ENCODE assay signal across 35 cellular contexts in the genomic region with DNA sequence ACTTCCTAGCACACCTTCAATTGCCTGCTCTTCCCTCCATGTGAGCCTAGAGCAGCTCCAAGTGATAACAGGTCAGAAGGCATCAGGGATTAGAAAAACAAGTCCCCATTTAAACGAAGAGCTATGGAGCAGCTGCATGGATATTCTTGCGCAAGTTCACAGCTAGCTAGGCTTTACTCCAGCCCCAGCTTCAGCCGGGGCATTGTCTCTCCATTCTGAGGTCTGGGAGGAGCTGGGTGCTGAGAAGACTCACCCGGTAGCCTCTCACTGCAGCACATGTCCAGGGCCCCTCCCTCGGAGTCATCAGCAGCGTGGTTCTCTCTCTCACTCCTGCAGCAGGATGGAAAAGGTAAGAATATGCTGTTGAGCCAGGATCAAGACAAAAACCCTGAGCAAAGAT. TPM values are rescaled to one million over a fixed set of nuclear protein-coding genes. Genes with fewer than 3 reads are reported as not detected.
DNase-seq lines count a peak whose midpoint lies in the region; ATAC-seq and TF ChIP-seq lines count a peak whose summit lies in the region.
"Had no signal": no experiment of that assay in that cellular context is flagged by ENCODE, and none has a peak within 500 bp of the region (broad histone marks: within the 10 kb centered on the region; RNA-seq: fewer than 3 reads in every experiment).

No MANE protein-coding gene starts in this region.

- peak overlapping the region; percentile 68 for H3K27ac Mint-ChIP-seq in stimulated activated naive B cell treated with anti-CD40 and anti-IgM and Interleukin-4, amounts not matched to agents 10 μg/mL and 1 μg/mL and 100 μg/mL, for 72 hours
- H3K27ac Mint-ChIP-seq in stimulated activated naive CD8-positive, alpha-beta T cell treated with anti-CD3 and anti-CD28 coated beads, Interleukin-15, amount 100 ng/mL, for 72 hours, result peak overlapping the region in 1 of 2 donors; percentile 45
- H3K27ac Mint-ChIP-seq: activated CD8-positive, alpha-beta T cell treated with anti-CD3 and anti-CD28 coated beads for 36 hours; activated naive CD4-positive, alpha-beta T cell treated with anti-CD3 and anti-CD28 coated beads, Interleukin-2, amount 50 U/mL, for 72 hours; natural killer cell had no signal

- no peaks in the 10 kb centered on the region for H3K9me3 Mint-ChIP-seq in stimulated activated naive B cell treated with anti-CD40 and anti-IgM and Interleukin-4, amounts not matched to agents 10 μg/mL and 1 μg/mL and 100 μg/mL, for 72 hours
- H3K9me3 Mint-ChIP-seq in stimulated activated naive CD8-positive, alpha-beta T cell treated with anti-CD3 and anti-CD28 coated beads, Interleukin-15, amount 100 ng/mL, for 72 hours, result no peaks in the 10 kb centered on the region
- H3K9me3 Mint-ChIP-seq: activated CD8-positive, alpha-beta T cell treated with anti-CD3 and anti-CD28 coated beads for 36 hours; activated naive CD4-positive, alpha-beta T cell treated with anti-CD3 and anti-CD28 coated beads, Interleukin-2, amount 50 U/mL, for 72 hours; natural killer cell had no signal

- peak; percentile 2 for DNase-seq in NCI-H2107 treated with DMSO at 0.1 percent for 48 hours (lab: John Stamatoyannopoulos, UW; ENCODE audit: unreplicated experiment)
- DNase-seq in NCI-H2107 (lab: John Stamatoyannopoulos, UW), result no peak
- DNase-seq in SK-MEL-5 (ENCODE audit: low read depth, low spot score), result peak; percentile 5
- peak; percentile 66 for DNase-seq in fibroblast of pulmonary artery (ENCODE audit: low read depth)
- DNase-seq in stimulated activated naive B cell treated with anti-CD40 and anti-IgM and Interleukin-4, amounts not matched to agents 10 μg/mL and 1 μg/mL and 100 μg/mL, for 72 hours, result no peak
- DNase-seq in activated gamma-delta T cell treated with Interleukin-2 at 50 U/mL for 16 hours, result no peak
- DNase-seq in AML-193 (lab: John Stamatoyannopoulos, UW), result no peak
- no peak for DNase-seq in stimulated activated naive CD8-positive, alpha-beta T cell treated with anti-CD3 and anti-CD28 coated beads, Interleukin-15, amount 100 ng/mL, for 72 hours
- DNase-seq: 8988T; activated CD4-positive, alpha-beta T cell treated with anti-CD3 and anti-CD28 coated beads for 1 hour; activated CD8-positive, alpha-beta memory T cell treated with anti-CD3 and anti-CD28 coated beads, Interleukin-2, amount 50 U/mL, for 48 hours; activated CD8-positive, alpha-beta T cell treated with anti-CD3 and anti-CD28 coated beads for 36 hours; anterior cingulate cortex; DMS79 treated with DMSO at 0.1 percent for 48 hours; foreskin keratinocyte; GDM1; heart left ventricle; natural killer cell; NCI-H1105 treated with DMSO at 0.1 percent for 48 hours; NCI-H1930; NCI-H524 treated with DMSO at 0.1 percent for 48 hours; NK-92 treated with Interleukin-12 subunit alpha and Interleukin-12 subunit beta, amount 100 ng/mL, for 24 hours; occipital lobe; PC-9; stimulated activated CD4-positive, alpha-beta T cell treated with anti-CD3 and anti-CD28 coated beads, Interleukin-4, amount 100 ng/mL, for 24 hours; substantia nigra; trophoblast cell had no signal

- in situ Hi-C loops in SK-MEL-5 (cut with HindIII; ENCODE audit: low pct_unique_long_range_greater_than_20kb, low sequenced_read_pairs), result no loop called here

- ATAC-seq in stimulated activated naive B cell treated with anti-CD40 and anti-IgM and Interleukin-4, amounts not matched to agents 10 μg/mL and 1 μg/mL and 100 μg/mL, for 72 hours (replicated peaks), result no peak
- no peak for ATAC-seq in stimulated activated naive CD8-positive, alpha-beta T cell treated with anti-CD3 and anti-CD28 coated beads, Interleukin-15, amount 100 ng/mL, for 72 hours
- ATAC-seq: activated CD8-positive, alpha-beta T cell treated with anti-CD3 and anti-CD28 coated beads for 36 hours; activated naive CD4-positive, alpha-beta T cell treated with anti-CD3 and anti-CD28 coated beads, Interleukin-2, amount 50 U/mL, for 72 hours; foreskin keratinocyte; heart left ventricle; natural killer cell; Right ventricle myocardium inferior; sciatic nerve had no signal

- H3K4me3 ChIP-seq in fibroblast of pulmonary artery (replicated peaks; ENCODE audit: low read depth, low read length), result no peak overlapping the region
- H3K4me3 ChIP-seq: cardiac muscle cell, heart left ventricle, PC-9, prostate gland had no signal

- H3K27me3 Mint-ChIP-seq in stimulated activated naive B cell treated with anti-CD40 and anti-IgM and Interleukin-4, amounts not matched to agents 10 μg/mL and 1 μg/mL and 100 μg/mL, for 72 hours, result peaks cover 9 to 15% of the 10 kb centered on the region in 2 donors
- peaks cover 21% of the 10 kb centered on the region for H3K27me3 Mint-ChIP-seq in stimulated activated naive CD8-positive, alpha-beta T cell treated with anti-CD3 and anti-CD28 coated beads, Interleukin-15, amount 100 ng/mL, for 72 hours

- peaks cover 0 to 3% of the 10 kb centered on the region in 2 donors for H3K36me3 Mint-ChIP-seq in stimulated activated naive B cell treated with anti-CD40 and anti-IgM and Interleukin-4, amounts not matched to agents 10 μg/mL and 1 μg/mL and 100 μg/mL, for 72 hours
- H3K36me3 Mint-ChIP-seq: activated naive CD4-positive, alpha-beta T cell treated with anti-CD3 and anti-CD28 coated beads, Interleukin-2, amount 50 U/mL, for 72 hours; natural killer cell had no signal

- H3K4me3 Mint-ChIP-seq in stimulated activated naive B cell treated with anti-CD40 and anti-IgM and Interleukin-4, amounts not matched to agents 10 μg/mL and 1 μg/mL and 100 μg/mL, for 72 hours, result no peak overlapping the region
- no peak overlapping the region for H3K4me3 Mint-ChIP-seq in stimulated activated naive CD8-positive, alpha-beta T cell treated with anti-CD3 and anti-CD28 coated beads, Interleukin-15, amount 100 ng/mL, for 72 hours
- H3K4me3 Mint-ChIP-seq: activated CD8-positive, alpha-beta T cell treated with anti-CD3 and anti-CD28 coated beads for 36 hours; natural killer cell had no signal

- H3K4me1 Mint-ChIP-seq in stimulated activated naive B cell treated with anti-CD40 and anti-IgM and Interleukin-4, amounts not matched to agents 10 μg/mL and 1 μg/mL and 100 μg/mL, for 72 hours, result peaks cover 30 to 37% of the 10 kb centered on the region in 2 donors
- peaks cover 41% of the 10 kb centered on the region for H3K4me1 Mint-ChIP-seq in stimulated activated naive CD8-positive, alpha-beta T cell treated with anti-CD3 and anti-CD28 coated beads, Interleukin-15, amount 100 ng/mL, for 72 hours
- H3K4me1 Mint-ChIP-seq: natural killer cell had no signal

- no peak for TF ChIP-seq CTCF in fibroblast of pulmonary artery (IDR thresholded peaks at IDR 0.05; ENCODE audit: low read length, missing control alignments)

RNA-seq across cellular contexts. Expression of a gene that starts 26.0 kb away (rescaled TPM):
- total RNA-seq in SK-MEL-5 (2014; rRNA removed; shearing (Covaris generic)), result not detected in 2 replicates
- polyA plus RNA-seq in SK-MEL-5 (2015; cell fraction: cytosol; rRNA removed), result not detected in 2 replicates
- 0.23 TPM in 1 of 2 replicates, not detected in the other for polyA plus RNA-seq in SK-MEL-5 (2015; cell fraction: nucleus; rRNA removed)
- total RNA-seq: activated CD8-positive, alpha-beta T cell treated with anti-CD3 and anti-CD28 coated beads for 36 hours; activated naive CD4-positive, alpha-beta T cell treated with anti-CD3 and anti-CD28 coated beads, Interleukin-2, amount 50 U/mL, for 72 hours; epithelial cell of proximal tubule; foreskin keratinocyte; kidney epithelial cell; natural killer cell; PC-9; T-helper 2 cell treated with Interferon-gamma antibody and Interleukin-4, amounts not matched to agents 100 ng/mL and 5 ng/mL, for 36 hours had no signal
- polyA plus RNA-seq: foreskin keratinocyte had no signal

RNA-seq across cellular contexts. Expression of a gene that starts 39.6 kb away (rescaled TPM):
- total RNA-seq in SK-MEL-5 (2014; rRNA removed; shearing (Covaris generic)), result not detected in 2 replicates
- not detected in 2 replicates for polyA plus RNA-seq in SK-MEL-5 (2015; cell fraction: cytosol; rRNA removed)
- not detected in 2 replicates for polyA plus RNA-seq in SK-MEL-5 (2015; cell fraction: nucleus; rRNA removed)

Comparison
In these comparisons a context has a peak if more than half of its experiments do, and no peak if none do; other contexts are left out.
1. DNase-seq: peak in NCI-H2107 treated with DMSO at 0.1 percent for 48 hours (single experiment), SK-MEL-5 (single experiment) and fibroblast of pulmonary artery (single experiment); none in NCI-H2107 (single experiment), stimulated activated naive B cell treated with anti-CD40 and anti-IgM and Interleukin-4, amounts not matched to agents 10 μg/mL and 1 μg/mL and 100 μg/mL, for 72 hours (single experiment), activated gamma-delta T cell treated with Interleukin-2 at 50 U/mL for 16 hours (single experiment), AML-193 (0 of 2) and stimulated activated naive CD8-positive, alpha-beta T cell treated with anti-CD3 and anti-CD28 coated beads, Interleukin-15, amount 100 ng/mL, for 72 hours (0 of 2).